In genomic region chr4:70688795-70689231, GRCh38 we compare ENCODE assay signal across 9 cellular contexts. TPM values are rescaled to one million over a fixed set of nuclear protein-coding genes. Genes with fewer than 3 reads are reported as not detected.
DNase-seq lines count a peak whose midpoint lies in the region; ATAC-seq, FAIRE-seq and TF ChIP-seq lines count a peak whose summit lies in the region.
"Had no signal": no experiment of that assay in that cellular context is flagged by ENCODE, and none has a peak within 500 bp of the region (broad histone marks: within the 10 kb centered on the region; RNA-seq: fewer than 3 reads in every experiment).

No MANE protein-coding gene starts in this region.

- no peak for TF ChIP-seq RAD21 in H1 (IDR thresholded peaks at IDR 0.05 in 1 of 2, conservative IDR thresholded peaks at IDR 0.05 in 1 of 2; ENCODE audit: low read depth in 2 of 2, low read length in 2 of 2)

- H3K4ac ChIP-seq in H1 (replicated peaks; ENCODE audit: insufficient read length, low read depth, low read length), result peak overlapping the region; percentile 79

- no peak overlapping the region for H2BK20ac ChIP-seq in H1 (ENCODE audit: low read length)

- peak overlapping the region; percentile 68 for H3K27ac ChIP-seq in SJCRH30
- H3K27ac ChIP-seq in H1 (ENCODE audit: low read depth, low read length), result peak overlapping the region; percentile 86

- POLR2A ChIA-PET in AG04449 (lab: Yijun Ruan, JAX) (interaction anchor here (1.0 to 1.3 kb wide), 2 partner anchors 15 to 150 kb away, joined by 3 to 4 read pairs; no protein-coding TSS in a partner anchor), H1 (lab: Charles Lee; ENCODE audit: partially characterized antibody) (interaction anchor here (0.9 to 7.7 kb wide), 5 partner anchors 12 to 104 kb away, joined by 3 to 86 read pairs (median 4); no protein-coding TSS in a partner anchor)

- H3K36me3 ChIP-seq in SJCRH30 (peaks cover 22% of the 10 kb centered on the region), H1 (ENCODE audit: control insufficient read depth in 2 of 4, insufficient read depth in 4 of 4, low read length in 3 of 4) (peaks cover 0 to 15% (median 1%) of the 10 kb centered on the region in 4 experiments; a peak in 1 of 8 replicates)

- H3K4me1 ChIP-seq in SJCRH30 (peaks cover 7% of the 10 kb centered on the region), H1 (replicated peaks in 1 of 4; ENCODE audit: control insufficient read depth in 3 of 4, insufficient read depth in 4 of 4, low read length in 3 of 4) (peaks cover 0 to 2% (median 0%) of the 10 kb centered on the region in 4 experiments; a peak in 2 of 7 replicates)

- H3K4me2 ChIP-seq in H1 (ENCODE audit: insufficient read depth in 1 of 2, low read depth in 2 of 2, low read length in 2 of 2), result peak overlapping the region; percentile 77 to 93

- H3K23ac ChIP-seq in H1 (ENCODE audit: insufficient read length), result no peak overlapping the region

- peak overlapping the region; percentile 20 for H3K56ac ChIP-seq in H1 (replicated peaks; ENCODE audit: insufficient read length, low read depth, low read length)

- H3K27me3 ChIP-seq in SJCRH30 (no peaks in the 10 kb centered on the region; the same call in 1 of the 2 replicates), H1 (replicated peaks in 1 of 4; ENCODE audit: control insufficient read depth in 3 of 4, extremely low read depth in 1 of 4, insufficient read depth in 3 of 4, low read length in 3 of 4) (no peaks in the 10 kb centered on the region)

- H3K9ac ChIP-seq in H1 (replicated peaks in 1 of 4; ENCODE audit: extremely low read depth in 1 of 4, low read depth in 3 of 4, low read length in 3 of 4), result peak overlapping the region; percentile 91 to 94 (median 92)

- DNase-seq in AG04449 (ENCODE audit: low read depth, low spot score) (no peak), SJCRH30 (no peak), H1 (ENCODE audit: low read depth in 1 of 2, low spot score in 2 of 2) (no peak), natural killer cell (no peak), cortex of kidney (lab: John Stamatoyannopoulos, UW) (no peak), pons (ENCODE audit: low spot score) (no peak)

- H3K79me1 ChIP-seq in H1 (ENCODE audit: low read depth, low read length), result peaks cover 2% of the 10 kb centered on the region; the same call in 1 of the 2 replicates

- peaks cover 33 to 36% of the 10 kb centered on the region in 2 donors for H3K4me1 Mint-ChIP-seq in natural killer cell

- no peak overlapping the region for H2BK15ac ChIP-seq in H1 (ENCODE audit: low read length)

- FAIRE-seq in H1 (lab: Jason Lieb, UNC), result no peak

- H4K8ac ChIP-seq in H1 (ENCODE audit: extremely low read depth, insufficient read depth, low read length), result peak overlapping the region; percentile 88; the same call in 1 of the 2 replicates

- peak overlapping the region; percentile 96 for H2BK5ac ChIP-seq in H1 (ENCODE audit: low read depth, low read length)

- no peak for TF ChIP-seq POLR2A in H1 (IDR thresholded peaks at IDR 0.05; ENCODE audit: control extremely low read depth in 1 of 2, low read depth in 2 of 2, low read length in 2 of 2)

- CTCF ChIA-PET in AG04449 (lab: Yijun Ruan, JAX), result interaction anchor here (0.9 to 3.6 kb wide), 12 partner anchors 8 to 865 kb away, joined by 3 to 31 read pairs (median 4); partner anchors contain the start of gene RUFY3
- CTCF ChIA-PET in H1 (lab: Charles Lee; ENCODE audit: partially characterized antibody), result interaction anchor here (0.5 to 3.4 kb wide), 12 partner anchors 9 to 270 kb away, joined by 3 to 36 read pairs (median 4); partner anchors contain the start of gene RUFY3

- no peak overlapping the region for H3K14ac ChIP-seq in H1 (ENCODE audit: insufficient read length)

- H3K36me3 Mint-ChIP-seq in natural killer cell, result no peaks in the 10 kb centered on the region

- peak overlapping the region; percentile 40; the same call in 1 of the 2 replicates for H2AK5ac ChIP-seq in H1 (ENCODE audit: low read depth, low read length)

- H3K23me2 ChIP-seq in H1 (ENCODE audit: low read depth, low read length), result peaks cover 13% of the 10 kb centered on the region; the same call in 1 of the 2 replicates

- H3K4me3 ChIP-seq in AG04449 (ENCODE audit: low read depth, low read length) (peak overlapping the region; percentile 98), SJCRH30 (peak overlapping the region; percentile 93), H1 (ENCODE audit: extremely low read depth in 1 of 4, insufficient read depth in 2 of 4, low read depth in 3 of 4, low read length in 4 of 4) (peak overlapping the region; percentile 79 to 99 (median 91))

- peak overlapping the region; percentile 18 for H4K5ac ChIP-seq in H1 (ENCODE audit: insufficient read length, low read depth, low read length)

- H3K4me3 Mint-ChIP-seq in natural killer cell, result peak overlapping the region; percentile 100

- 5% methylated on average over 19 of the region's 19 CpGs; no CpG with 5 or more reads in 1 of the 2 experiments for WGBS in H1 (ENCODE audit: extremely low coverage in 1 of 2, insufficient coverage in 1 of 2, insufficient read length in 1 of 2, insufficient replicate concordance in 2 of 2, low coverage in 1 of 2, low lambda C conversion rate in 2 of 2, missing lambda C conversion rate in 1 of 2), 2 experiments

- no peaks in the 10 kb centered on the region for H3K9me3 ChIP-seq in SJCRH30 (replicated peaks)
- no peaks in the 10 kb centered on the region for H3K9me3 ChIP-seq in H1 (ENCODE audit: insufficient read depth in 2 of 2, low read depth in 1 of 2, low read length in 1 of 2)

- peak overlapping the region; percentile 75; the same call in 1 of the 2 replicates for H3K18ac ChIP-seq in H1 (ENCODE audit: extremely low read depth, low read length)

- TF ChIP-seq EP300 in H1 (IDR thresholded peaks at IDR 0.05; ENCODE audit: borderline replicate concordance in 1 of 2, low read depth in 2 of 2, low read length in 2 of 2), result no peak

- H2BK120ac ChIP-seq in H1 (replicated peaks; ENCODE audit: low read depth, low read length), result no peak overlapping the region

- H3K79me2 ChIP-seq in H1 (ENCODE audit: control insufficient read depth in 1 of 2, insufficient read depth in 2 of 2, low read length in 2 of 2), result peaks cover 6 to 32% of the 10 kb centered on the region in 2 experiments

- H4K91ac ChIP-seq in H1 (replicated peaks; ENCODE audit: insufficient read length, low read length), result peak overlapping the region; percentile 70

- TF ChIP-seq CTCF in AG04449 (IDR thresholded peaks at IDR 0.05; ENCODE audit: insufficient read depth, low read length, missing control alignments) (no peak), H1 (IDR thresholded peaks at IDR 0.05; ENCODE audit: control extremely low read depth in 1 of 3, insufficient read depth in 1 of 3, low read depth in 1 of 3, low read length in 3 of 3) (no peak), natural killer cell (IDR thresholded peaks at IDR 0.05) (no peak)

- no peaks in the 10 kb centered on the region for H4K20me1 ChIP-seq in H1 (replicated peaks in 1 of 2; ENCODE audit: control insufficient read depth in 1 of 2, insufficient read depth in 2 of 2, low read length in 2 of 2)

- H3K9me3 Mint-ChIP-seq in natural killer cell, result no peaks in the 10 kb centered on the region

- intact Hi-C loops in natural killer cell (cut with micrococcal nuclease), result loop anchor here (1.0 to 10.0 kb wide), 4 partner anchors 16 to 306 kb away; partner anchors contain the start of genes DCK and GRSF1

- H3K27me3 Mint-ChIP-seq in natural killer cell (ENCODE audit: low read depth in 2 of 2), result no peaks in the 10 kb centered on the region

- no peak overlapping the region; the same call in 1 of the 2 replicates for H2BK12ac ChIP-seq in H1 (ENCODE audit: low read depth, low read length)

- H2AFZ ChIP-seq in H1 (ENCODE audit: low read length), result peak overlapping the region; percentile 68

- ATAC-seq in GM21515 (IDR thresholded peaks at IDR 0.05; ENCODE audit: unreplicated experiment), result peak; percentile 3
- peak in 1 of 3 donors; percentile 2 for ATAC-seq in natural killer cell
- ATAC-seq in HG02973 (IDR thresholded peaks at IDR 0.05; ENCODE audit: unreplicated experiment), result no peak

- H3K27ac Mint-ChIP-seq in natural killer cell, result peak overlapping the region; percentile 99

TF ChIP-seq in H1, 55 proteins besides CTCF, POLR2A, EP300 and RAD21 (continues in another document):
- TF ChIP-seq SIRT6 (IDR thresholded peaks at IDR 0.05; ENCODE audit: low read length), result no peak

RNA-seq across cellular contexts. Expression of gene UTP3, which starts 0.5 kb away (rescaled TPM):
- 30.9 and 31.0 TPM in 2 replicates for total RNA-seq in SJCRH30 (2014; rRNA removed; shearing (Covaris generic))
- 50.6 and 51.3 TPM in 2 replicates for total RNA-seq in H1 (2021; fragmentation: NEBNext Ultra II Directional; extraction: Animal tissue kit (Norgen Biotek cat#: 25700))
- polyA plus RNA-seq in H1 (2011; rRNA removed), result 11.2 and 11.8 TPM in 2 replicates
- 28.4 TPM for polyA plus RNA-seq in H1 (2011; cell fraction: cytosol; rRNA removed)
- 12.8 TPM for polyA plus RNA-seq in H1 (2011; cell fraction: nucleus; rRNA removed)
- polyA plus RNA-seq in H1 (2012, experiment 1 of 2), result 46.0 to 69.3 TPM (median 52.7 TPM) in 4 replicates
- 11.2 TPM for polyA plus RNA-seq in H1 (2012, experiment 2 of 2)
- polyA plus RNA-seq in H1 (2013, experiment 1 of 2), result 50.3 TPM
- 49.7 TPM for polyA plus RNA-seq in H1 (2013, experiment 2 of 2)
- polyA minus RNA-seq in H1 (2011; rRNA and poly(A)+ RNA removed), result 4.8 and 5.4 TPM in 2 replicates
- polyA minus RNA-seq in H1 (2011; cell fraction: cytosol; rRNA and poly(A)+ RNA removed), result 7.3 TPM
- polyA minus RNA-seq in H1 (2011; cell fraction: nucleus; rRNA and poly(A)+ RNA removed), result 8.0 TPM
- total RNA-seq in natural killer cell, result 10 to 100 TPM; 22.3 to 23.1 (median 22.6) TPM

RNA-seq across cellular contexts. Expression of gene JCHAIN, which starts 22.5 kb away (rescaled TPM):
- not detected in 2 replicates for total RNA-seq in SJCRH30 (2014; rRNA removed; shearing (Covaris generic))
- not detected in 2 replicates for total RNA-seq in H1 (2021; fragmentation: NEBNext Ultra II Directional; extraction: Animal tissue kit (Norgen Biotek cat#: 25700))
- polyA plus RNA-seq in H1 (2011; rRNA removed), result not detected in 2 replicates
- polyA plus RNA-seq in H1 (2011; cell fraction: cytosol; rRNA removed), result not detected
- polyA plus RNA-seq in H1 (2011; cell fraction: nucleus; rRNA removed), result not detected
- polyA plus RNA-seq in H1 (2012, experiment 1 of 2), result not detected in 4 replicates
- polyA plus RNA-seq in H1 (2012, experiment 2 of 2), result not detected
- not detected for polyA plus RNA-seq in H1 (2013, experiment 1 of 2)
- polyA plus RNA-seq in H1 (2013, experiment 2 of 2), result not detected
- polyA minus RNA-seq in H1 (2011; rRNA and poly(A)+ RNA removed), result not detected in 2 replicates
- not detected for polyA minus RNA-seq in H1 (2011; cell fraction: cytosol; rRNA and poly(A)+ RNA removed)
- not detected for polyA minus RNA-seq in H1 (2011; cell fraction: nucleus; rRNA and poly(A)+ RNA removed)
- 1,000 to 10,000 TPM in 1 of 3 donors, 1 to 10 TPM in 2; 1.6 to 1,035 (median 3.5) TPM for total RNA-seq in natural killer cell
- total RNA-seq: pulmonary artery endothelial cell had no signal

RNA-seq across cellular contexts. Expression of gene RUFY3, which starts 33.0 kb away (rescaled TPM):
- total RNA-seq in SJCRH30 (2014; rRNA removed; shearing (Covaris generic)), result 64.4 and 70.3 TPM in 2 replicates
- 33.1 and 36.0 TPM in 2 replicates for total RNA-seq in H1 (2021; fragmentation: NEBNext Ultra II Directional; extraction: Animal tissue kit (Norgen Biotek cat#: 25700))
- polyA plus RNA-seq in H1 (2011; rRNA removed), result 6.3 and 7.8 TPM in 2 replicates
- 13.6 TPM for polyA plus RNA-seq in H1 (2011; cell fraction: cytosol; rRNA removed)
- polyA plus RNA-seq in H1 (2011; cell fraction: nucleus; rRNA removed), result 21.6 TPM
- polyA plus RNA-seq in H1 (2012, experiment 1 of 2), result 17.9 to 18.9 TPM (median 18.2 TPM) in 4 replicates
- 3.2 TPM for polyA plus RNA-seq in H1 (2012, experiment 2 of 2)
- polyA plus RNA-seq in H1 (2013, experiment 1 of 2), result 22.8 TPM
- polyA plus RNA-seq in H1 (2013, experiment 2 of 2), result 24.6 TPM
- 16.0 and 29.4 TPM in 2 replicates for polyA minus RNA-seq in H1 (2011; rRNA and poly(A)+ RNA removed)
- 13.9 TPM for polyA minus RNA-seq in H1 (2011; cell fraction: cytosol; rRNA and poly(A)+ RNA removed)
- polyA minus RNA-seq in H1 (2011; cell fraction: nucleus; rRNA and poly(A)+ RNA removed), result 33.6 TPM
- total RNA-seq in natural killer cell, result 10 to 100 TPM; 31.6 to 38.1 (median 33.4) TPM
